In genomic region chr1:212234431-212235298, GRCh38 we compare ENCODE assay signal across 9 cellular contexts. TPM values are rescaled to one million over a fixed set of nuclear protein-coding genes. Genes with fewer than 3 reads are reported as not detected.
A peak's percentile ranks its signal among the peaks of the same experiment; 100 is the strongest.
DNase-seq lines count a peak whose midpoint lies in the region; ATAC-seq and TF ChIP-seq lines count a peak whose summit lies in the region.
"Had no signal": no experiment of that assay in that cellular context is flagged by ENCODE, and none has a peak within 500 bp of the region (broad histone marks: within the 10 kb centered on the region; RNA-seq: fewer than 3 reads in every experiment).

No MANE protein-coding gene starts in this region.

- H3K9me3 ChIP-seq in thoracic aorta: no peaks in the 10 kb centered on the region

- H3K4me3 ChIP-seq in HFF-Myc (replicated peaks; ENCODE audit: low read depth, low read length) (no peak overlapping the region), thoracic aorta (no peak overlapping the region)

- H3K27ac Mint-ChIP-seq in progenitor cell of endocrine pancreas: no peak overlapping the region
- H3K27ac Mint-ChIP-seq: B cell had no signal

- peak; percentile 96 for ATAC-seq in thoracic aorta (ENCODE audit: insufficient number of reproducible peaks, low FRiP score, low read depth)

- no peaks in the 10 kb centered on the region for H3K36me3 Mint-ChIP-seq in progenitor cell of endocrine pancreas (ENCODE audit: insufficient read depth)

- H3K4me3 Mint-ChIP-seq in progenitor cell of endocrine pancreas (ENCODE audit: low read depth): no peak overlapping the region
- H3K4me3 Mint-ChIP-seq: B cell had no signal

- H3K27me3 Mint-ChIP-seq in progenitor cell of endocrine pancreas: no peaks in the 10 kb centered on the region

- DNase-seq in NCI-H146 (lab: John Stamatoyannopoulos, UW) (peak; percentile 13), NCI-H146 treated with DMSO at 0.1 percent for 48 hours (lab: John Stamatoyannopoulos, UW; ENCODE audit: unreplicated experiment) (no peak), HFF-Myc (ENCODE audit: extremely low read depth, low read depth) (peak; percentile 80), NCI-H2107 (lab: John Stamatoyannopoulos, UW) (peak; percentile 51), amniotic stem cell (lab: John Stamatoyannopoulos, UW) (peak; percentile 87), islet precursor cell (peak; percentile 75), thoracic aorta (ENCODE audit: low spot score) (peak; percentile 36), progenitor cell of endocrine pancreas (ENCODE audit: low spot score, unreplicated experiment) (no peak)

- H3K4me1 Mint-ChIP-seq in progenitor cell of endocrine pancreas (ENCODE audit: low read depth): peaks cover 22% of the 10 kb centered on the region
- H3K4me1 Mint-ChIP-seq: B cell had no signal

- peak overlapping the region in 1 of 2 donors; percentile 45 for H3K27ac ChIP-seq in thoracic aorta

- H3K36me3 ChIP-seq in thoracic aorta: no peaks in the 10 kb centered on the region

- no peaks in the 10 kb centered on the region for H3K27me3 ChIP-seq in thoracic aorta (replicated peaks; ENCODE audit: insufficient read depth)

- TF ChIP-seq CTCF in HFF-Myc (IDR thresholded peaks at IDR 0.05; ENCODE audit: low read depth, low read length, missing control alignments) (no peak), thoracic aorta (IDR thresholded peaks at IDR 0.05) (no peak), progenitor cell of endocrine pancreas (IDR thresholded peaks at IDR 0.05; ENCODE audit: unreplicated experiment) (no peak)

- no peaks in the 10 kb centered on the region for H3K9me3 Mint-ChIP-seq in progenitor cell of endocrine pancreas (ENCODE audit: low read depth)

- peaks cover 14 to 37% of the 10 kb centered on the region in 2 donors for H3K4me1 ChIP-seq in thoracic aorta (ENCODE audit: control insufficient read depth in 1 of 2, low read depth in 2 of 2)

RNA-seq across cellular contexts. Expression of gene PPP2R5A, which starts 50.5 kb away (rescaled TPM):
- total RNA-seq in thoracic aorta (10 to 100 TPM; 46.1 to 50.6 TPM), progenitor cell of endocrine pancreas (20.8 and 21.4 TPM in 2 replicates)

Comparison
In these comparisons a context has a peak if more than half of its experiments do, and no peak if none do; other contexts are left out.
1. DNase-seq: peak in NCI-H146 (single experiment), HFF-Myc (single experiment), NCI-H2107 (single experiment), amniotic stem cell (single experiment), islet precursor cell (single experiment) and thoracic aorta (single experiment); none in NCI-H146 treated with DMSO at 0.1 percent for 48 hours (single experiment) and progenitor cell of endocrine pancreas (single experiment).